Comparison of ENCODE assay signal across 1 cellular context in genomic region chr12:130826151-130826801, GRCh38.
TF ChIP-seq lines count a peak whose summit lies in the region.

No MANE protein-coding gene starts in this region.

TF ChIP-seq in HepG2, 621 proteins besides CTCF, POLR2A, EP300 and RAD21 (continued from another document and continues in another):
- TF ChIP-seq MYC (CRISPR knock-in tag; IDR thresholded peaks at IDR 0.05; ENCODE audit: borderline replicate concordance) (peak; percentile 96), RELA (CRISPR knock-in tag; IDR thresholded peaks at IDR 0.05) (no peak), CREB1 (IDR thresholded peaks at IDR 0.05) (no peak), CREB1 (CRISPR knock-in tag; IDR thresholded peaks at IDR 0.05) (no peak), ATF4 (CRISPR knock-in tag; IDR thresholded peaks at IDR 0.05) (no peak), NRL (CRISPR knock-in tag; IDR thresholded peaks at IDR 0.05; ENCODE audit: borderline replicate concordance) (peak; percentile 49; the same call in 1 of the 2 replicates), ERF (CRISPR knock-in tag; IDR thresholded peaks at IDR 0.05) (0 out of 2 replicates have a peak, but pooled peaks have one; percentile 27), FOXC1 (CRISPR knock-in tag; IDR thresholded peaks at IDR 0.05; ENCODE audit: borderline replicate concordance) (no peak), HMGA1 (CRISPR knock-in tag; conservative IDR thresholded peaks at IDR 0.05) (no peak), ZBTB49 (CRISPR knock-in tag; IDR thresholded peaks at IDR 0.05; ENCODE audit: borderline replicate concordance) (no peak), ESRRA (CRISPR knock-in tag; IDR thresholded peaks at IDR 0.05; ENCODE audit: low read depth) (no peak), GLI4 (CRISPR knock-in tag; IDR thresholded peaks at IDR 0.05; ENCODE audit: borderline replicate concordance) (no peak), FLYWCH1 (CRISPR knock-in tag; IDR thresholded peaks at IDR 0.05) (no peak), DMAP1 (CRISPR knock-in tag; IDR thresholded peaks at IDR 0.05) (peak; percentile 75; the same call in 1 of the 2 replicates), ZC3H4 (CRISPR knock-in tag; IDR thresholded peaks at IDR 0.05; ENCODE audit: borderline replicate concordance) (no peak), ZNF512 (CRISPR knock-in tag; IDR thresholded peaks at IDR 0.05) (no peak), SOX6 (IDR thresholded peaks at IDR 0.05) (no peak), SOX6 (CRISPR knock-in tag; IDR thresholded peaks at IDR 0.05) (peak; percentile 23; the same call in 1 of the 2 replicates), ZNF318 (CRISPR knock-in tag; IDR thresholded peaks at IDR 0.05) (no peak), ZHX2 (IDR thresholded peaks at IDR 0.05; ENCODE audit: low read depth) (no peak), ZHX2 (CRISPR knock-in tag; IDR thresholded peaks at IDR 0.05; ENCODE audit: borderline replicate concordance) (no peak), HOXA9 (CRISPR knock-in tag; IDR thresholded peaks at IDR 0.05; ENCODE audit: borderline replicate concordance) (no peak), ZBTB38 (CRISPR knock-in tag; IDR thresholded peaks at IDR 0.05) (peak; percentile 95), THAP7 (CRISPR knock-in tag; IDR thresholded peaks at IDR 0.05) (no peak), POGK (CRISPR knock-in tag; conservative IDR thresholded peaks at IDR 0.05) (0 out of 2 replicates have a peak, but pooled peaks have one; percentile 29), MBNL3 (CRISPR knock-in tag; conservative IDR thresholded peaks at IDR 0.05) (no peak), TERF1 (CRISPR knock-in tag; IDR thresholded peaks at IDR 0.05) (no peak), FOXP1 (IDR thresholded peaks at IDR 0.05) (no peak), FOXP1 (CRISPR knock-in tag; IDR thresholded peaks at IDR 0.05) (no peak), SAP130 (CRISPR knock-in tag; IDR thresholded peaks at IDR 0.05; ENCODE audit: low read depth) (peak; percentile 33; the same call in 1 of the 2 replicates), TCF12 (IDR thresholded peaks at IDR 0.05) (no peak), TCF12 (CRISPR knock-in tag; IDR thresholded peaks at IDR 0.05) (no peak), ZNF343 (CRISPR knock-in tag; IDR thresholded peaks at IDR 0.05) (no peak), E2F2 (CRISPR knock-in tag; IDR thresholded peaks at IDR 0.05; ENCODE audit: borderline replicate concordance) (no peak), IKZF1 (IDR thresholded peaks at IDR 0.05) (no peak)
